ENCODE assay signal across 1 cellular context in the genomic region with DNA sequence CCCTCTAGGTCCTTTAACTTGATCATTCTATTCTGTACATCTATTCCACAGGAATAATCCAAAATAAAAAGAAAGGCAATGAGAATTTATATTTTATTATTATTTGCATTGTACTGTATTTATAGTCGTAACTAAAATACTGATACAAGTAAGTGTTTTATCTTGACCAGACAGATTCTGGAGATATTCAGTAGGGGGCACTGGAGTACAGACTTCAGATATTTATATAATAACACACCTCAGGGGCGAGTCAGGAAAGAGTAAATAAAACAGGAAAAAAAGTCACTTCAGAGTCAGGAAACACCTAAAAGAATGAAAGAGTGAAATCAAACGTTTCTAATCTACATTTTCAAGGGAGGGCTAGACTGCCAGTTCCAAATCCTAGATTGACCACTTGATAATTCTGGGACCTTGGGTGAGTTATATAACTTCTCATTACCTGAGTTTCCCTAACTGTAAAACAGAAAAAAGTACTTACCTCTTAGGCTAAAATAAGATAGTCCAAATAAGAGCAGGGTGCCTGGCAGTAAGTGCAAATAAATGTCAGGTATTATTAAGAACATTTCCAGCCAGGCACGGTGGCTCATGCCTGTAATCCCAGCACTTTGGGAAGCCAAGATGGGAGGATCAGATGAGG.
TF ChIP-seq lines count a peak whose summit lies in the region.

No MANE protein-coding gene starts in this region.

TF ChIP-seq in GM12878, 131 proteins besides CTCF, POLR2A, EP300 and RAD21 (continued from another document):
- TF ChIP-seq, protein P1, sequence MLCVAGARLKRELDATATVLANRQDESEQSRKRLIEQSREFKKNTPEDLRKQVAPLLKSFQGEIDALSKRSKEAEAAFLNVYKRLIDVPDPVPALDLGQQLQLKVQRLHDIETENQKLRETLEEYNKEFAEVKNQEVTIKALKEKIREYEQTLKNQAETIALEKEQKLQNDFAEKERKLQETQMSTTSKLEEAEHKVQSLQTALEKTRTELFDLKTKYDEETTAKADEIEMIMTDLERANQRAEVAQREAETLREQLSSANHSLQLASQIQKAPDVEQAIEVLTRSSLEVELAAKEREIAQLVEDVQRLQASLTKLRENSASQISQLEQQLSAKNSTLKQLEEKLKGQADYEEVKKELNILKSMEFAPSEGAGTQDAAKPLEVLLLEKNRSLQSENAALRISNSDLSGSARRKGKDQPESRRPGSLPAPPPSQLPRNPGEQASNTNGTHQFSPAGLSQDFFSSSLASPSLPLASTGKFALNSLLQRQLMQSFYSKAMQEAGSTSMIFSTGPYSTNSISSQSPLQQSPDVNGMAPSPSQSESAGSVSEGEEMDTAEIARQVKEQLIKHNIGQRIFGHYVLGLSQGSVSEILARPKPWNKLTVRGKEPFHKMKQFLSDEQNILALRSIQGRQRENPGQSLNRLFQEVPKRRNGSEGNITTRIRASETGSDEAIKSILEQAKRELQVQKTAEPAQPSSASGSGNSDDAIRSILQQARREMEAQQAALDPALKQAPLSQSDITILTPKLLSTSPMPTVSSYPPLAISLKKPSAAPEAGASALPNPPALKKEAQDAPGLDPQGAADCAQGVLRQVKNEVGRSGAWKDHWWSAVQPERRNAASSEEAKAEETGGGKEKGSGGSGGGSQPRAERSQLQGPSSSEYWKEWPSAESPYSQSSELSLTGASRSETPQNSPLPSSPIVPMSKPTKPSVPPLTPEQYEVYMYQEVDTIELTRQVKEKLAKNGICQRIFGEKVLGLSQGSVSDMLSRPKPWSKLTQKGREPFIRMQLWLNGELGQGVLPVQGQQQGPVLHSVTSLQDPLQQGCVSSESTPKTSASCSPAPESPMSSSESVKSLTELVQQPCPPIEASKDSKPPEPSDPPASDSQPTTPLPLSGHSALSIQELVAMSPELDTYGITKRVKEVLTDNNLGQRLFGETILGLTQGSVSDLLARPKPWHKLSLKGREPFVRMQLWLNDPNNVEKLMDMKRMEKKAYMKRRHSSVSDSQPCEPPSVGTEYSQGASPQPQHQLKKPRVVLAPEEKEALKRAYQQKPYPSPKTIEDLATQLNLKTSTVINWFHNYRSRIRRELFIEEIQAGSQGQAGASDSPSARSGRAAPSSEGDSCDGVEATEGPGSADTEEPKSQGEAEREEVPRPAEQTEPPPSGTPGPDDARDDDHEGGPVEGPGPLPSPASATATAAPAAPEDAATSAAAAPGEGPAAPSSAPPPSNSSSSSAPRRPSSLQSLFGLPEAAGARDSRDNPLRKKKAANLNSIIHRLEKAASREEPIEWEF (IDR thresholded peaks at IDR 0.05; ENCODE audit: insufficient replicate concordance, low read depth, low read length), result no peak
- no peak for TF ChIP-seq KLF5 (IDR thresholded peaks at IDR 0.05; ENCODE audit: partially characterized antibody)
- TF ChIP-seq ZNF24 (IDR thresholded peaks at IDR 0.05), result no peak
